1 cellular context compared by ENCODE assay signal in genomic region chr14:70600382-70601157, GRCh38.
A peak's percentile ranks its signal among the peaks of the same experiment; 100 is the strongest.
TF ChIP-seq lines count a peak whose summit lies in the region.

A gene with protein sequence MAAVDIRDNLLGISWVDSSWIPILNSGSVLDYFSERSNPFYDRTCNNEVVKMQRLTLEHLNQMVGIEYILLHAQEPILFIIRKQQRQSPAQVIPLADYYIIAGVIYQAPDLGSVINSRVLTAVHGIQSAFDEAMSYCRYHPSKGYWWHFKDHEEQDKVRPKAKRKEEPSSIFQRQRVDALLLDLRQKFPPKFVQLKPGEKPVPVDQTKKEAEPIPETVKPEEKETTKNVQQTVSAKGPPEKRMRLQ (minus strand): TSS chr14:70600655. CDS start chr14:70600637, 18 bp downstream.

TF ChIP-seq in HepG2, 621 proteins besides CTCF, POLR2A, EP300 and RAD21 (continued from another document and continues in another):
- TF ChIP-seq ZNF484 (CRISPR knock-in tag; IDR thresholded peaks at IDR 0.05; ENCODE audit: borderline replicate concordance, low read depth) (no peak), TOE1 (CRISPR knock-in tag; IDR thresholded peaks at IDR 0.05) (no peak), MTA1 (CRISPR knock-in tag; IDR thresholded peaks at IDR 0.05; ENCODE audit: borderline replicate concordance) (no peak), ZMYM4 (CRISPR knock-in tag; IDR thresholded peaks at IDR 0.05) (peak; percentile 76), BORCS8-MEF2B (CRISPR knock-in tag; IDR thresholded peaks at IDR 0.05) (no peak), ZNF34 (CRISPR knock-in tag; IDR thresholded peaks at IDR 0.05; ENCODE audit: borderline replicate concordance) (no peak), ASH2L (IDR thresholded peaks at IDR 0.05; ENCODE audit: insufficient read length, low read depth, low read length) (peak; percentile 90), PHF5A (CRISPR knock-in tag; IDR thresholded peaks at IDR 0.05; ENCODE audit: low read depth, unreplicated experiment) (no peak), ZFP37 (CRISPR knock-in tag; IDR thresholded peaks at IDR 0.05; ENCODE audit: borderline replicate concordance) (no peak), GFI1 (CRISPR knock-in tag; IDR thresholded peaks at IDR 0.05; ENCODE audit: borderline replicate concordance) (no peak), KLF9 (CRISPR knock-in tag; IDR thresholded peaks at IDR 0.05; ENCODE audit: low read depth) (no peak), ZNF33B (CRISPR knock-in tag; IDR thresholded peaks at IDR 0.05) (no peak), ZNF597 (CRISPR knock-in tag; IDR thresholded peaks at IDR 0.05) (no peak), POLR2AphosphoS5 (IDR thresholded peaks at IDR 0.05; ENCODE audit: low read depth, low read length) (peak; percentile 81), RAD51 (IDR thresholded peaks at IDR 0.05; ENCODE audit: borderline replicate concordance) (no peak), TCF7 (IDR thresholded peaks at IDR 0.05; ENCODE audit: low read depth) (no peak), ZNF619 (CRISPR knock-in tag; IDR thresholded peaks at IDR 0.05) (no peak), SPEN (CRISPR knock-in tag; IDR thresholded peaks at IDR 0.05; ENCODE audit: low read depth) (peak; percentile 54; the same call in 1 of the 2 replicates), ATF7-NPFF (CRISPR knock-in tag; IDR thresholded peaks at IDR 0.05; ENCODE audit: low read depth) (no peak), RXRA (CRISPR knock-in tag; IDR thresholded peaks at IDR 0.05) (no peak), HOXA9 (CRISPR knock-in tag; IDR thresholded peaks at IDR 0.05; ENCODE audit: borderline replicate concordance) (no peak), FOSL1 (CRISPR knock-in tag; IDR thresholded peaks at IDR 0.05; ENCODE audit: borderline replicate concordance) (no peak), SMYD3 (CRISPR knock-in tag; IDR thresholded peaks at IDR 0.05) (no peak), HMG20A (CRISPR knock-in tag; IDR thresholded peaks at IDR 0.05; ENCODE audit: borderline replicate concordance) (no peak), ZFP82 (CRISPR knock-in tag; IDR thresholded peaks at IDR 0.05; ENCODE audit: borderline replicate concordance) (no peak), PCBP2 (optimal IDR thresholded peaks at IDR 0.05; ENCODE audit: low read depth, low read length, poor library complexity, severe bottlenecking) (no peak), TBX2 (CRISPR knock-in tag; IDR thresholded peaks at IDR 0.05; ENCODE audit: borderline replicate concordance) (no peak), FOXP1 (IDR thresholded peaks at IDR 0.05) (no peak), FOXP1 (CRISPR knock-in tag; IDR thresholded peaks at IDR 0.05) (no peak), TOPORS (CRISPR knock-in tag; IDR thresholded peaks at IDR 0.05) (no peak), CAMTA2 (CRISPR knock-in tag; IDR thresholded peaks at IDR 0.05; ENCODE audit: borderline replicate concordance) (no peak), POGZ (CRISPR knock-in tag; IDR thresholded peaks at IDR 0.05) (peak; percentile 82; the same call in 1 of the 2 replicates), SOX13 (IDR thresholded peaks at IDR 0.05) (no peak), SOX13 (CRISPR knock-in tag; conservative IDR thresholded peaks at IDR 0.05 in 1 of 2, IDR thresholded peaks at IDR 0.05 in 1 of 2) (0 out of 4 replicates have a peak, but pooled peaks of 1 of the 2 experiments have one; percentile 6), FOXO1 (CRISPR knock-in tag; IDR thresholded peaks at IDR 0.05) (no peak), PITX1 (CRISPR knock-in tag; IDR thresholded peaks at IDR 0.05) (no peak), NKX3-1 (CRISPR knock-in tag; IDR thresholded peaks at IDR 0.05) (no peak), THAP11 (CRISPR knock-in tag; IDR thresholded peaks at IDR 0.05) (peak; percentile 92), GPN1 (CRISPR knock-in tag; IDR thresholded peaks at IDR 0.05; ENCODE audit: borderline replicate concordance) (no peak)
- TF ChIP-seq, protein P1, sequence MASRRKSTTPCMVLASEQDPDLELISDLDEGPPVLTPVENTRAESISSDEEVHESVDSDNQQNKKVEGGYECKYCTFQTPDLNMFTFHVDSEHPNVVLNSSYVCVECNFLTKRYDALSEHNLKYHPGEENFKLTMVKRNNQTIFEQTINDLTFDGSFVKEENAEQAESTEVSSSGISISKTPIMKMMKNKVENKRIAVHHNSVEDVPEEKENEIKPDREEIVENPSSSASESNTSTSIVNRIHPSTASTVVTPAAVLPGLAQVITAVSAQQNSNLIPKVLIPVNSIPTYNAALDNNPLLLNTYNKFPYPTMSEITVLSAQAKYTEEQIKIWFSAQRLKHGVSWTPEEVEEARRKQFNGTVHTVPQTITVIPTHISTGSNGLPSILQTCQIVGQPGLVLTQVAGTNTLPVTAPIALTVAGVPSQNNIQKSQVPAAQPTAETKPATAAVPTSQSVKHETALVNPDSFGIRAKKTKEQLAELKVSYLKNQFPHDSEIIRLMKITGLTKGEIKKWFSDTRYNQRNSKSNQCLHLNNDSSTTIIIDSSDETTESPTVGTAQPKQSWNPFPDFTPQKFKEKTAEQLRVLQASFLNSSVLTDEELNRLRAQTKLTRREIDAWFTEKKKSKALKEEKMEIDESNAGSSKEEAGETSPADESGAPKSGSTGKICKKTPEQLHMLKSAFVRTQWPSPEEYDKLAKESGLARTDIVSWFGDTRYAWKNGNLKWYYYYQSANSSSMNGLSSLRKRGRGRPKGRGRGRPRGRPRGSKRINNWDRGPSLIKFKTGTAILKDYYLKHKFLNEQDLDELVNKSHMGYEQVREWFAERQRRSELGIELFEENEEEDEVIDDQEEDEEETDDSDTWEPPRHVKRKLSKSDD (CRISPR knock-in tag; IDR thresholded peaks at IDR 0.05; ENCODE audit: low read depth), result no peak
- TF ChIP-seq, protein P2, sequence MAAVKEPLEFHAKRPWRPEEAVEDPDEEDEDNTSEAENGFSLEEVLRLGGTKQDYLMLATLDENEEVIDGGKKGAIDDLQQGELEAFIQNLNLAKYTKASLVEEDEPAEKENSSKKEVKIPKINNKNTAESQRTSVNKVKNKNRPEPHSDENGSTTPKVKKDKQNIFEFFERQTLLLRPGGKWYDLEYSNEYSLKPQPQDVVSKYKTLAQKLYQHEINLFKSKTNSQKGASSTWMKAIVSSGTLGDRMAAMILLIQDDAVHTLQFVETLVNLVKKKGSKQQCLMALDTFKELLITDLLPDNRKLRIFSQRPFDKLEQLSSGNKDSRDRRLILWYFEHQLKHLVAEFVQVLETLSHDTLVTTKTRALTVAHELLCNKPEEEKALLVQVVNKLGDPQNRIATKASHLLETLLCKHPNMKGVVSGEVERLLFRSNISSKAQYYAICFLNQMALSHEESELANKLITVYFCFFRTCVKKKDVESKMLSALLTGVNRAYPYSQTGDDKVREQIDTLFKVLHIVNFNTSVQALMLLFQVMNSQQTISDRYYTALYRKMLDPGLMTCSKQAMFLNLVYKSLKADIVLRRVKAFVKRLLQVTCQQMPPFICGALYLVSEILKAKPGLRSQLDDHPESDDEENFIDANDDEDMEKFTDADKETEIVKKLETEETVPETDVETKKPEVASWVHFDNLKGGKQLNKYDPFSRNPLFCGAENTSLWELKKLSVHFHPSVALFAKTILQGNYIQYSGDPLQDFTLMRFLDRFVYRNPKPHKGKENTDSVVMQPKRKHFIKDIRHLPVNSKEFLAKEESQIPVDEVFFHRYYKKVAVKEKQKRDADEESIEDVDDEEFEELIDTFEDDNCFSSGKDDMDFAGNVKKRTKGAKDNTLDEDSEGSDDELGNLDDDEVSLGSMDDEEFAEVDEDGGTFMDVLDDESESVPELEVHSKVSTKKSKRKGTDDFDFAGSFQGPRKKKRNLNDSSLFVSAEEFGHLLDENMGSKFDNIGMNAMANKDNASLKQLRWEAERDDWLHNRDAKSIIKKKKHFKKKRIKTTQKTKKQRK (IDR thresholded peaks at IDR 0.05; ENCODE audit: low read length), result no peak
- TF ChIP-seq, protein P3, sequence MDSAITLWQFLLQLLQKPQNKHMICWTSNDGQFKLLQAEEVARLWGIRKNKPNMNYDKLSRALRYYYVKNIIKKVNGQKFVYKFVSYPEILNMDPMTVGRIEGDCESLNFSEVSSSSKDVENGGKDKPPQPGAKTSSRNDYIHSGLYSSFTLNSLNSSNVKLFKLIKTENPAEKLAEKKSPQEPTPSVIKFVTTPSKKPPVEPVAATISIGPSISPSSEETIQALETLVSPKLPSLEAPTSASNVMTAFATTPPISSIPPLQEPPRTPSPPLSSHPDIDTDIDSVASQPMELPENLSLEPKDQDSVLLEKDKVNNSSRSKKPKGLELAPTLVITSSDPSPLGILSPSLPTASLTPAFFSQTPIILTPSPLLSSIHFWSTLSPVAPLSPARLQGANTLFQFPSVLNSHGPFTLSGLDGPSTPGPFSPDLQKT (CRISPR knock-in tag; IDR thresholded peaks at IDR 0.05; ENCODE audit: borderline replicate concordance), result no peak
- TF ChIP-seq, protein P4, sequence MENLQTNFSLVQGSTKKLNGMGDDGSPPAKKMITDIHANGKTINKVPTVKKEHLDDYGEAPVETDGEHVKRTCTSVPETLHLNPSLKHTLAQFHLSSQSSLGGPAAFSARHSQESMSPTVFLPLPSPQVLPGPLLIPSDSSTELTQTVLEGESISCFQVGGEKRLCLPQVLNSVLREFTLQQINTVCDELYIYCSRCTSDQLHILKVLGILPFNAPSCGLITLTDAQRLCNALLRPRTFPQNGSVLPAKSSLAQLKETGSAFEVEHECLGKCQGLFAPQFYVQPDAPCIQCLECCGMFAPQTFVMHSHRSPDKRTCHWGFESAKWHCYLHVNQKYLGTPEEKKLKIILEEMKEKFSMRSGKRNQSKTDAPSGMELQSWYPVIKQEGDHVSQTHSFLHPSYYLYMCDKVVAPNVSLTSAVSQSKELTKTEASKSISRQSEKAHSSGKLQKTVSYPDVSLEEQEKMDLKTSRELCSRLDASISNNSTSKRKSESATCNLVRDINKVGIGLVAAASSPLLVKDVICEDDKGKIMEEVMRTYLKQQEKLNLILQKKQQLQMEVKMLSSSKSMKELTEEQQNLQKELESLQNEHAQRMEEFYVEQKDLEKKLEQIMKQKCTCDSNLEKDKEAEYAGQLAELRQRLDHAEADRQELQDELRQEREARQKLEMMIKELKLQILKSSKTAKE (CRISPR knock-in tag; IDR thresholded peaks at IDR 0.05; ENCODE audit: borderline replicate concordance), result no peak
- TF ChIP-seq, protein P5, sequence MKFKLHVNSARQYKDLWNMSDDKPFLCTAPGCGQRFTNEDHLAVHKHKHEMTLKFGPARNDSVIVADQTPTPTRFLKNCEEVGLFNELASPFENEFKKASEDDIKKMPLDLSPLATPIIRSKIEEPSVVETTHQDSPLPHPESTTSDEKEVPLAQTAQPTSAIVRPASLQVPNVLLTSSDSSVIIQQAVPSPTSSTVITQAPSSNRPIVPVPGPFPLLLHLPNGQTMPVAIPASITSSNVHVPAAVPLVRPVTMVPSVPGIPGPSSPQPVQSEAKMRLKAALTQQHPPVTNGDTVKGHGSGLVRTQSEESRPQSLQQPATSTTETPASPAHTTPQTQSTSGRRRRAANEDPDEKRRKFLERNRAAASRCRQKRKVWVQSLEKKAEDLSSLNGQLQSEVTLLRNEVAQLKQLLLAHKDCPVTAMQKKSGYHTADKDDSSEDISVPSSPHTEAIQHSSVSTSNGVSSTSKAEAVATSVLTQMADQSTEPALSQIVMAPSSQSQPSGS (CRISPR knock-in tag; IDR thresholded peaks at IDR 0.05), result 0 out of 2 replicates have a peak, but pooled peaks have one; percentile 26
- TF ChIP-seq, protein P6, sequence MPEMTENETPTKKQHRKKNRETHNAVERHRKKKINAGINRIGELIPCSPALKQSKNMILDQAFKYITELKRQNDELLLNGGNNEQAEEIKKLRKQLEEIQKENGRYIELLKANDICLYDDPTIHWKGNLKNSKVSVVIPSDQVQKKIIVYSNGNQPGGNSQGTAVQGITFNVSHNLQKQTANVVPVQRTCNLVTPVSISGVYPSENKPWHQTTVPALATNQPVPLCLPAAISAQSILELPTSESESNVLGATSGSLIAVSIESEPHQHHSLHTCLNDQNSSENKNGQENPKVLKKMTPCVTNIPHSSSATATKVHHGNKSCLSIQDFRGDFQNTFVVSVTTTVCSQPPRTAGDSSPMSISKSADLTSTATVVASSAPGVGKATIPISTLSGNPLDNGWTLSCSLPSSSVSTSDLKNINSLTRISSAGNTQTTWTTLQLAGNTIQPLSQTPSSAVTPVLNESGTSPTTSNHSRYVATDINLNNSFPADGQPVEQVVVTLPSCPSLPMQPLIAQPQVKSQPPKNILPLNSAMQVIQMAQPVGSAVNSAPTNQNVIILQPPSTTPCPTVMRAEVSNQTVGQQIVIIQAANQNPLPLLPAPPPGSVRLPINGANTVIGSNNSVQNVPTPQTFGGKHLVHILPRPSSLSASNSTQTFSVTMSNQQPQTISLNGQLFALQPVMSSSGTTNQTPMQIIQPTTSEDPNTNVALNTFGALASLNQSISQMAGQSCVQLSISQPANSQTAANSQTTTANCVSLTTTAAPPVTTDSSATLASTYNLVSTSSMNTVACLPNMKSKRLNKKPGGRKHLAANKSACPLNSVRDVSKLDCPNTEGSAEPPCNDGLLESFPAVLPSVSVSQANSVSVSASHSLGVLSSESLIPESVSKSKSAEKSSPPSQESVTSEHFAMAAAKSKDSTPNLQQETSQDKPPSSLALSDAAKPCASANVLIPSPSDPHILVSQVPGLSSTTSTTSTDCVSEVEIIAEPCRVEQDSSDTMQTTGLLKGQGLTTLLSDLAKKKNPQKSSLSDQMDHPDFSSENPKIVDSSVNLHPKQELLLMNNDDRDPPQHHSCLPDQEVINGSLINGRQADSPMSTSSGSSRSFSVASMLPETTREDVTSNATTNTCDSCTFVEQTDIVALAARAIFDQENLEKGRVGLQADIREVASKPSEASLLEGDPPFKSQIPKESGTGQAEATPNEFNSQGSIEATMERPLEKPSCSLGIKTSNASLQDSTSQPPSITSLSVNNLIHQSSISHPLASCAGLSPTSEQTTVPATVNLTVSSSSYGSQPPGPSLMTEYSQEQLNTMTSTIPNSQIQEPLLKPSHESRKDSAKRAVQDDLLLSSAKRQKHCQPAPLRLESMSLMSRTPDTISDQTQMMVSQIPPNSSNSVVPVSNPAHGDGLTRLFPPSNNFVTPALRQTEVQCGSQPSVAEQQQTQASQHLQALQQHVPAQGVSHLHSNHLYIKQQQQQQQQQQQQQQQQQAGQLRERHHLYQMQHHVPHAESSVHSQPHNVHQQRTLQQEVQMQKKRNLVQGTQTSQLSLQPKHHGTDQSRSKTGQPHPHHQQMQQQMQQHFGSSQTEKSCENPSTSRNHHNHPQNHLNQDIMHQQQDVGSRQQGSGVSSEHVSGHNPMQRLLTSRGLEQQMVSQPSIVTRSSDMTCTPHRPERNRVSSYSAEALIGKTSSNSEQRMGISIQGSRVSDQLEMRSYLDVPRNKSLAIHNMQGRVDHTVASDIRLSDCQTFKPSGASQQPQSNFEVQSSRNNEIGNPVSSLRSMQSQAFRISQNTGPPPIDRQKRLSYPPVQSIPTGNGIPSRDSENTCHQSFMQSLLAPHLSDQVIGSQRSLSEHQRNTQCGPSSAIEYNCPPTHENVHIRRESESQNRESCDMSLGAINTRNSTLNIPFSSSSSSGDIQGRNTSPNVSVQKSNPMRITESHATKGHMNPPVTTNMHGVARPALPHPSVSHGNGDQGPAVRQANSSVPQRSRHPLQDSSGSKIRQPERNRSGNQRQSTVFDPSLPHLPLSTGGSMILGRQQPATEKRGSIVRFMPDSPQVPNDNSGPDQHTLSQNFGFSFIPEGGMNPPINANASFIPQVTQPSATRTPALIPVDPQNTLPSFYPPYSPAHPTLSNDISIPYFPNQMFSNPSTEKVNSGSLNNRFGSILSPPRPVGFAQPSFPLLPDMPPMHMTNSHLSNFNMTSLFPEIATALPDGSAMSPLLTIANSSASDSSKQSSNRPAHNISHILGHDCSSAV (CRISPR knock-in tag; IDR thresholded peaks at IDR 0.05; ENCODE audit: borderline replicate concordance), result no peak
